Comparison of ENCODE assay signal across 9 cellular contexts in genomic region chr1:75787524-75787923, GRCh38. TPM values are rescaled to one million over a fixed set of nuclear protein-coding genes. Genes with fewer than 3 reads are reported as not detected.
A peak's percentile ranks its signal among the peaks of the same experiment; 100 is the strongest.
DNase-seq lines count a peak whose midpoint lies in the region; ATAC-seq, FAIRE-seq and TF ChIP-seq lines count a peak whose summit lies in the region.
"Had no signal": no experiment of that assay in that cellular context is flagged by ENCODE, and none has a peak within 500 bp of the region (broad histone marks: within the 10 kb centered on the region; RNA-seq: fewer than 3 reads in every experiment).

No MANE protein-coding gene starts in this region.

- WGBS in suprapubic skin, result 23% methylated on average over 4 of the region's 4 CpGs

- FAIRE-seq in keratinocyte (lab: Jason Lieb, UNC), result no peak
- FAIRE-seq: D721Med had no signal

- H3K27me3 Mint-ChIP-seq in activated CD4-positive, alpha-beta T cell treated with anti-CD3 and anti-CD28 coated beads for 36 hours, result no peaks in the 10 kb centered on the region

- H3K36me3 ChIP-seq in keratinocyte (ENCODE audit: control insufficient read depth in 2 of 2, extremely low read depth in 1 of 2, insufficient read depth in 2 of 2, low read length in 2 of 2) (peaks cover 10 to 35% of the 10 kb centered on the region in 2 experiments), suprapubic skin (peaks cover 21% of the 10 kb centered on the region)

- no peak for DNase-seq in activated CD4-positive, alpha-beta T cell treated with anti-CD3 and anti-CD28 coated beads for 36 hours
- DNase-seq in activated CD4-positive, alpha-beta T cell treated with anti-CD3 and anti-CD28 coated beads, Interleukin-2, amount 50 U/mL, for 4 hours, result no peak
- DNase-seq in activated naive CD4-positive, alpha-beta T cell treated with anti-CD3 and anti-CD28 coated beads, Interleukin-2, amount 50 U/mL, for 72 hours (ENCODE audit: low spot score in 2 of 2), result no peak
- no peak for DNase-seq in keratinocyte (ENCODE audit: low read depth, low spot score)
- DNase-seq in suprapubic skin (ENCODE audit: low spot score in 2 of 2), result no peak
- DNase-seq in OCI-M2 (lab: John Stamatoyannopoulos, UW; ENCODE audit: unreplicated experiment), result no peak
- no peak for DNase-seq in NCI-H2171 (lab: John Stamatoyannopoulos, UW)
- no peak for DNase-seq in NCI-H345 (lab: John Stamatoyannopoulos, UW)

- peaks cover 60% of the 10 kb centered on the region for H3K79me2 ChIP-seq in keratinocyte (ENCODE audit: control insufficient read depth, insufficient read depth, low read length)

- POLR2A ChIA-PET in activated CD4-positive, alpha-beta T cell treated with anti-CD3 and anti-CD28 coated beads for 36 hours (lab: Charles Lee), result interaction anchor here (0.9 kb wide), 1 partner anchor 35 kb away, joined by 4 read pairs; no protein-coding TSS in a partner anchor

- H3K4me1 Mint-ChIP-seq in activated CD4-positive, alpha-beta T cell treated with anti-CD3 and anti-CD28 coated beads for 36 hours, result peaks cover 40% of the 10 kb centered on the region

- CTCF ChIA-PET in activated CD4-positive, alpha-beta T cell treated with anti-CD3 and anti-CD28 coated beads for 36 hours (lab: Charles Lee), result interaction anchor here (1.0 kb wide), 1 partner anchor 20 kb away, joined by 4 read pairs; no protein-coding TSS in a partner anchor

- peak overlapping the region; percentile 90 for H3K9ac ChIP-seq in keratinocyte (ENCODE audit: control insufficient read depth, extremely low read depth, insufficient read depth, low read length)

- H3K9me3 Mint-ChIP-seq in activated CD4-positive, alpha-beta T cell treated with anti-CD3 and anti-CD28 coated beads for 36 hours (ENCODE audit: low read depth), result no peaks in the 10 kb centered on the region
- H3K9me3 Mint-ChIP-seq in activated naive CD4-positive, alpha-beta T cell treated with anti-CD3 and anti-CD28 coated beads, Interleukin-2, amount 50 U/mL, for 72 hours, result peaks cover 0 to 3% of the 10 kb centered on the region in 2 donors

- no peaks in the 10 kb centered on the region for H3K9me3 ChIP-seq in keratinocyte (ENCODE audit: control insufficient read depth, low read depth, low read length)
- H3K9me3 ChIP-seq in suprapubic skin, result no peaks in the 10 kb centered on the region

- no peak for TF ChIP-seq CTCF in keratinocyte (optimal IDR thresholded peaks at IDR 0.05 in 1 of 3, IDR thresholded peaks at IDR 0.05 in 1 of 3, conservative IDR thresholded peaks at IDR 0.05 in 1 of 3; ENCODE audit: extremely low read depth in 1 of 3, insufficient read depth in 2 of 3, low read length in 3 of 3)
- TF ChIP-seq CTCF in suprapubic skin (IDR thresholded peaks at IDR 0.05), result no peak

- peaks cover 63% of the 10 kb centered on the region for H3K36me3 Mint-ChIP-seq in activated CD4-positive, alpha-beta T cell treated with anti-CD3 and anti-CD28 coated beads for 36 hours (ENCODE audit: low read depth)
- peaks cover 59 to 60% of the 10 kb centered on the region in 2 donors for H3K36me3 Mint-ChIP-seq in activated naive CD4-positive, alpha-beta T cell treated with anti-CD3 and anti-CD28 coated beads, Interleukin-2, amount 50 U/mL, for 72 hours

- no peak for ATAC-seq in activated CD4-positive, alpha-beta T cell treated with anti-CD3 and anti-CD28 coated beads for 36 hours
- no peak for ATAC-seq in activated naive CD4-positive, alpha-beta T cell treated with anti-CD3 and anti-CD28 coated beads, Interleukin-2, amount 50 U/mL, for 72 hours

- H3K4me1 ChIP-seq in keratinocyte (ENCODE audit: control insufficient read depth, extremely low read depth, insufficient read depth, low read length) (peaks cover 20% of the 10 kb centered on the region), suprapubic skin (peaks cover 51% of the 10 kb centered on the region)

- intact Hi-C loops in activated CD4-positive, alpha-beta T cell treated with anti-CD3 and anti-CD28 coated beads for 36 hours (cut with DNase I, micrococcal nuclease), result loop anchor here in 1 of 2 experiments (5.0 to 10.0 kb wide), 5 partner anchors 285 to 1990 kb away; partner anchors contain the start of genes CRYZ, MIGA1, ST6GALNAC3 and TYW3

- H4K20me1 ChIP-seq in keratinocyte (ENCODE audit: control insufficient read depth, extremely low read depth, insufficient read depth, low read length), result peaks cover 29% of the 10 kb centered on the region

- no peaks in the 10 kb centered on the region for H3K27me3 ChIP-seq in keratinocyte (ENCODE audit: control insufficient read depth, extremely low read depth, insufficient read depth, low read length)
- no peaks in the 10 kb centered on the region for H3K27me3 ChIP-seq in suprapubic skin

- H2AFZ ChIP-seq in keratinocyte (ENCODE audit: control insufficient read depth, low read length), result no peak overlapping the region

- no peak for TF ChIP-seq EP300 in suprapubic skin (IDR thresholded peaks at IDR 0.05)

- no peaks in the 10 kb centered on the region for H3K9me1 ChIP-seq in keratinocyte (ENCODE audit: control insufficient read depth, extremely low read depth, insufficient read depth, low read length)

- H3K27ac Mint-ChIP-seq in activated CD4-positive, alpha-beta T cell treated with anti-CD3 and anti-CD28 coated beads for 36 hours, result peak overlapping the region; percentile 99
- H3K27ac Mint-ChIP-seq in activated naive CD4-positive, alpha-beta T cell treated with anti-CD3 and anti-CD28 coated beads, Interleukin-2, amount 50 U/mL, for 72 hours, result peak overlapping the region; percentile 98 to 99

- H3K27ac ChIP-seq in keratinocyte (ENCODE audit: control insufficient read depth, insufficient read depth, low read length), result peak overlapping the region; percentile 88
- H3K27ac ChIP-seq in suprapubic skin, result no peak overlapping the region

- dilution Hi-C loops in keratinocyte (cut with MboI; ENCODE audit: extremely low pct_ligation_motif_present, low sequenced_read_pairs), result no loop called here

- peak overlapping the region; percentile 92 for H3K4me2 ChIP-seq in keratinocyte (ENCODE audit: control insufficient read depth, extremely low read depth, insufficient read depth, low read depth, low read length)

- H3K4me3 ChIP-seq in keratinocyte (ENCODE audit: control insufficient read depth in 2 of 3, extremely low read depth in 1 of 3, insufficient read depth in 2 of 3, low read depth in 1 of 3, low read length in 3 of 3) (peak overlapping the region; percentile 65 to 83 (median 80)), suprapubic skin (peak overlapping the region; percentile 79)

- TF ChIP-seq POLR2A in suprapubic skin (IDR thresholded peaks at IDR 0.05), result no peak

- H3K4me3 Mint-ChIP-seq in activated CD4-positive, alpha-beta T cell treated with anti-CD3 and anti-CD28 coated beads for 36 hours, result peak overlapping the region; percentile 100

RNA-seq across cellular contexts. Expression of gene RABGGTB, which starts 1.5 kb away (rescaled TPM):
- 100 to 1,000 TPM; 121 to 190 TPM for total RNA-seq in activated CD4-positive, alpha-beta T cell treated with anti-CD3 and anti-CD28 coated beads for 36 hours
- total RNA-seq in activated naive CD4-positive, alpha-beta T cell treated with anti-CD3 and anti-CD28 coated beads, Interleukin-2, amount 50 U/mL, for 72 hours, result 100 to 1,000 TPM; 148 TPM
- polyA plus RNA-seq in keratinocyte, result 72.1 to 243 TPM (median 119 TPM) in 3 replicates
- 131 TPM for polyA plus RNA-seq in keratinocyte (2011; ENCODE audit: low read depth)
- 62.9 and 89.2 TPM in 2 replicates for polyA plus RNA-seq in keratinocyte (2011; cell fraction: cytosol; rRNA removed)
- 163 and 288 TPM in 2 replicates for polyA plus RNA-seq in keratinocyte (2011; cell fraction: nucleus; rRNA removed)
- polyA plus RNA-seq in keratinocyte (2012; ENCODE audit: low replicate concordance), result 76.7 and 111 TPM in 2 replicates
- 28.3 to 216 TPM (median 59.3 TPM) in 3 replicates for polyA minus RNA-seq in keratinocyte
- polyA minus RNA-seq in keratinocyte (2011; cell fraction: cytosol; rRNA and poly(A)+ RNA removed), result 21.3 TPM
- polyA minus RNA-seq in keratinocyte (2011; cell fraction: nucleus; rRNA and poly(A)+ RNA removed), result 118 and 192 TPM in 2 replicates
- 10 to 100 TPM; 40.1 to 92.1 (median 42.2) TPM for total RNA-seq in suprapubic skin

RNA-seq across cellular contexts. Expression of gene MSH4, which starts 9.2 kb away (rescaled TPM):
- under 1 TPM; 0.21 to 0.39 TPM for total RNA-seq in activated CD4-positive, alpha-beta T cell treated with anti-CD3 and anti-CD28 coated beads for 36 hours
- total RNA-seq in activated naive CD4-positive, alpha-beta T cell treated with anti-CD3 and anti-CD28 coated beads, Interleukin-2, amount 50 U/mL, for 72 hours, result under 1 TPM; 0.25 to 0.37 TPM
- polyA plus RNA-seq in keratinocyte, result 0.05 to 0.13 TPM (median 0.10 TPM) in 3 replicates
- 0.34 TPM for polyA plus RNA-seq in keratinocyte (2011; ENCODE audit: low read depth)
- 0.02 TPM in 1 of 2 replicates, not detected in the other for polyA plus RNA-seq in keratinocyte (2011; cell fraction: cytosol; rRNA removed)
- 0.20 and 0.39 TPM in 2 replicates for polyA plus RNA-seq in keratinocyte (2011; cell fraction: nucleus; rRNA removed)
- 0.18 TPM in 1 of 2 replicates, not detected in the other for polyA plus RNA-seq in keratinocyte (2012; ENCODE audit: low replicate concordance)
- polyA minus RNA-seq in keratinocyte, result 0.06 to 0.13 TPM (median 0.07 TPM) in 3 replicates
- not detected for polyA minus RNA-seq in keratinocyte (2011; cell fraction: cytosol; rRNA and poly(A)+ RNA removed)
- not detected in 2 replicates for polyA minus RNA-seq in keratinocyte (2011; cell fraction: nucleus; rRNA and poly(A)+ RNA removed)
- under 1 TPM in 1 of 4 donors, not detected in 3; 0.21 TPM for total RNA-seq in suprapubic skin
